ENCODE assay signal across 17 cellular contexts in genomic region chr2:10237392-10238321, GRCh38.
"Had no signal": no experiment of that assay in that cellular context is flagged by ENCODE, and none has a peak within 500 bp of the region (broad histone marks: within the 10 kb centered on the region; RNA-seq: fewer than 3 reads in every experiment).

No MANE protein-coding gene starts in this region.

- H3K36me3 ChIP-seq: gastroesophageal sphincter had no signal

- H3K4me3 ChIP-seq: gastroesophageal sphincter, SK-N-MC had no signal

- H3K9me3 ChIP-seq: gastroesophageal sphincter had no signal

- H3K4me1 ChIP-seq: gastroesophageal sphincter, parathyroid adenoma had no signal

- H3K27ac ChIP-seq: gastroesophageal sphincter, parathyroid adenoma, SK-N-MC, VCaP had no signal

- ATAC-seq: activated CD4-positive, alpha-beta T cell treated with anti-CD3 and anti-CD28 coated beads for 36 hours; gastroesophageal sphincter; stimulated activated naive B cell treated with anti-CD40 and anti-IgM and Interleukin-4, amounts not matched to agents 10 μg/mL and 1 μg/mL and 100 μg/mL, for 72 hours; T-cell had no signal

- DNase-seq: activated CD4-positive, alpha-beta memory T cell treated with anti-CD3 and anti-CD28 coated beads, Interleukin-2, amount 10 ng/mL, durations not matched to agents 7 days and 5 days; activated CD4-positive, alpha-beta T cell treated with anti-CD3 and anti-CD28 coated beads for 36 hours; activated CD8-positive, alpha-beta memory T cell treated with anti-CD3 and anti-CD28 coated beads, Interleukin-2, amount 50 U/mL, for 48 hours; activated naive CD4-positive, alpha-beta T cell; caudate nucleus; cortex of kidney; effector memory CD4-positive, alpha-beta T cell; hippocampal formation; stimulated activated CD4-positive, alpha-beta T cell treated with anti-CD3 and anti-CD28 coated beads, Interleukin-1b, Interleukin-23, amount 100 ng/mL, for 48 hours; stimulated activated naive B cell treated with anti-CD40 and anti-IgM and Interleukin-4, amounts not matched to agents 10 μg/mL and 1 μg/mL and 100 μg/mL, for 72 hours; substantia nigra; T-cell; T1000 had no signal
